ENCODE assay signal across 3 cellular contexts in genomic region chr9:31467086-31467485, GRCh38.
"Had no signal": no experiment of that assay in that cellular context is flagged by ENCODE, and none has a peak within 500 bp of the region (broad histone marks: within the 10 kb centered on the region; RNA-seq: fewer than 3 reads in every experiment).

No MANE protein-coding gene starts in this region.

- H3K4me3 ChIP-seq: GM12878 had no signal

- ATAC-seq: GM12878 had no signal

- DNase-seq: GDM1, GF-D8 had no signal
